In the genomic region with DNA sequence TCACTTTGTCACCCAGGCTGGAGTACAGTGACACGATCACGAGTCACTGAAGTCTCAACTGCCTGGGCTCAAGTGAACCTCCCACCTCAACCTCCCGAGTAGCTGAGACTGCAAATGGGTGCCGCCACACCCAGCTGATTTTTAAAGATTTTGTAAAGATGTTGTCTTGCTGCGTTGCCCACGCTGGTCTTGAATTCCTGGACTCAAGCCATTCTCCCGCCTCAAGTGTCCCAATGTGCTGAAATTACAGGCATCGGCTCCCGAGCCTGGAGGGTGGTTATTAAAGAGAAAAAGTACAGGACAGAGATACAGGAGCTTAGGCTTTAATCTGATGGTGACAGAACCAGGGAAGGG, we compare ENCODE assay signal across 15 cellular contexts. TPM values are rescaled to one million over a fixed set of nuclear protein-coding genes. Genes with fewer than 3 reads are reported as not detected.
A peak's percentile ranks its signal among the peaks of the same experiment; 100 is the strongest.
DNase-seq lines count a peak whose midpoint lies in the region; ATAC-seq and TF ChIP-seq lines count a peak whose summit lies in the region.
"Had no signal": no experiment of that assay in that cellular context is flagged by ENCODE, and none has a peak within 500 bp of the region (broad histone marks: within the 10 kb centered on the region; RNA-seq: fewer than 3 reads in every experiment).

No MANE protein-coding gene starts in this region.

- H3K4me1 Mint-ChIP-seq in activated CD8-positive, alpha-beta memory T cell treated with anti-CD3 and anti-CD28 coated beads, Interleukin-2, amount 10 ng/mL, durations not matched to agents 7 days and 5 days = peaks cover 27% of the 10 kb centered on the region
- peaks cover 40% of the 10 kb centered on the region for H3K4me1 Mint-ChIP-seq in activated CD4-positive, alpha-beta memory T cell treated with anti-CD3 and anti-CD28 coated beads, Interleukin-2, amount 10 ng/mL, durations not matched to agents 7 days and 5 days

- ATAC-seq in activated CD8-positive, alpha-beta memory T cell treated with anti-CD3 and anti-CD28 coated beads, Interleukin-2, amount 10 ng/mL, durations not matched to agents 7 days and 5 days = no peak
- peak; percentile 0 for ATAC-seq in foreskin keratinocyte
- ATAC-seq: gastrocnemius medialis, left colon had no signal

- peak; percentile 18 for DNase-seq in activated CD8-positive, alpha-beta memory T cell treated with anti-CD3 and anti-CD28 coated beads, Interleukin-2, amount 10 ng/mL, durations not matched to agents 7 days and 5 days
- no peak for DNase-seq in activated CD8-positive, alpha-beta memory T cell treated with anti-CD3 and anti-CD28 coated beads for 24 hours
- DNase-seq in activated CD4-positive, alpha-beta memory T cell treated with anti-CD3 and anti-CD28 coated beads, Interleukin-2, amount 10 ng/mL, durations not matched to agents 7 days and 5 days = no peak
- DNase-seq in foreskin keratinocyte (no peak), anterior cingulate cortex (lab: John Stamatoyannopoulos, UW) (no peak)
- DNase-seq in stimulated activated CD8-positive, alpha-beta memory T cell treated with anti-CD3 and anti-CD28 coated beads, Interleukin-4, amount 100 ng/mL, for 48 hours = peak; percentile 5
- DNase-seq in activated effector memory CD4-positive, alpha-beta T cell treated with anti-CD3 and anti-CD28 coated beads, Interleukin-2, amount 50 U/mL, for 16 hours = no peak
- no peak for DNase-seq in activated CD4-positive, CD25-positive, alpha-beta regulatory T cell (lab: John Stamatoyannopoulos, UW)
- DNase-seq: activated B cell treated with CpG ODN at 0.5 μM for 24 hours, gastrocnemius medialis, left colon, NCI-H146, NCI-H69, nucleus accumbens, SHP77 had no signal

- H3K9me3 Mint-ChIP-seq in activated CD8-positive, alpha-beta memory T cell treated with anti-CD3 and anti-CD28 coated beads, Interleukin-2, amount 10 ng/mL, durations not matched to agents 7 days and 5 days (ENCODE audit: low read depth) = peaks cover 7% of the 10 kb centered on the region
- peaks cover 7% of the 10 kb centered on the region for H3K9me3 Mint-ChIP-seq in activated CD4-positive, alpha-beta memory T cell treated with anti-CD3 and anti-CD28 coated beads, Interleukin-2, amount 10 ng/mL, durations not matched to agents 7 days and 5 days

- H3K27ac ChIP-seq in foreskin keratinocyte = peak overlapping the region; percentile 93

- H3K27me3 Mint-ChIP-seq in activated CD8-positive, alpha-beta memory T cell treated with anti-CD3 and anti-CD28 coated beads, Interleukin-2, amount 10 ng/mL, durations not matched to agents 7 days and 5 days = no peaks in the 10 kb centered on the region
- no peaks in the 10 kb centered on the region for H3K27me3 Mint-ChIP-seq in activated CD4-positive, alpha-beta memory T cell treated with anti-CD3 and anti-CD28 coated beads, Interleukin-2, amount 10 ng/mL, durations not matched to agents 7 days and 5 days
- H3K27me3 Mint-ChIP-seq: activated B cell treated with CpG ODN at 0.5 μM for 24 hours had no signal

- no peak for TF ChIP-seq CTCF in foreskin keratinocyte (conservative IDR thresholded peaks at IDR 0.05)

- POLR2A ChIA-PET in activated CD4-positive, alpha-beta memory T cell treated with anti-CD3 and anti-CD28 coated beads, Interleukin-2, amount 10 ng/mL, durations not matched to agents 7 days and 5 days (lab: Charles Lee) = no interaction called here

- no peaks in the 10 kb centered on the region for H3K27me3 ChIP-seq in foreskin keratinocyte
- H3K27me3 ChIP-seq: gastrocnemius medialis had no signal

- CTCF ChIA-PET in activated CD8-positive, alpha-beta memory T cell treated with anti-CD3 and anti-CD28 coated beads, Interleukin-2, amount 10 ng/mL, durations not matched to agents 7 days and 5 days (lab: Charles Lee) = interaction anchor here (1.2 kb wide), 1 partner anchor 126 kb away, joined by 3 read pairs; no protein-coding TSS in a partner anchor
- CTCF ChIA-PET in activated CD4-positive, alpha-beta memory T cell treated with anti-CD3 and anti-CD28 coated beads, Interleukin-2, amount 10 ng/mL, durations not matched to agents 7 days and 5 days (lab: Charles Lee) = no interaction called here

- H3K36me3 Mint-ChIP-seq in activated CD8-positive, alpha-beta memory T cell treated with anti-CD3 and anti-CD28 coated beads, Interleukin-2, amount 10 ng/mL, durations not matched to agents 7 days and 5 days = peaks cover 8% of the 10 kb centered on the region
- H3K36me3 Mint-ChIP-seq in activated CD4-positive, alpha-beta memory T cell treated with anti-CD3 and anti-CD28 coated beads, Interleukin-2, amount 10 ng/mL, durations not matched to agents 7 days and 5 days (ENCODE audit: low read depth) = peaks cover 13% of the 10 kb centered on the region

- H3K27ac Mint-ChIP-seq in activated CD8-positive, alpha-beta memory T cell treated with anti-CD3 and anti-CD28 coated beads, Interleukin-2, amount 10 ng/mL, durations not matched to agents 7 days and 5 days = no peak overlapping the region
- no peak overlapping the region for H3K27ac Mint-ChIP-seq in activated CD4-positive, alpha-beta memory T cell treated with anti-CD3 and anti-CD28 coated beads, Interleukin-2, amount 10 ng/mL, durations not matched to agents 7 days and 5 days
- H3K27ac Mint-ChIP-seq: activated B cell treated with CpG ODN at 0.5 μM for 24 hours had no signal

- no peak overlapping the region for H3K4me3 Mint-ChIP-seq in activated CD8-positive, alpha-beta memory T cell treated with anti-CD3 and anti-CD28 coated beads, Interleukin-2, amount 10 ng/mL, durations not matched to agents 7 days and 5 days
- peak overlapping the region; percentile 32 for H3K4me3 Mint-ChIP-seq in activated CD4-positive, alpha-beta memory T cell treated with anti-CD3 and anti-CD28 coated beads, Interleukin-2, amount 10 ng/mL, durations not matched to agents 7 days and 5 days

- H3K4me1 ChIP-seq in foreskin keratinocyte = peaks cover 5% of the 10 kb centered on the region

RNA-seq across cellular contexts. Expression of a gene that starts 55.1 kb away (rescaled TPM):
- total RNA-seq in activated CD8-positive, alpha-beta memory T cell treated with anti-CD3 and anti-CD28 coated beads, Interleukin-2, amount 10 ng/mL, durations not matched to agents 7 days and 5 days = 10 to 100 TPM; 27.8 to 41.9 TPM
- total RNA-seq in activated CD4-positive, alpha-beta memory T cell treated with anti-CD3 and anti-CD28 coated beads, Interleukin-2, amount 10 ng/mL, durations not matched to agents 7 days and 5 days = 10 to 100 TPM; 31.9 to 33.8 TPM
- total RNA-seq in foreskin keratinocyte = 2.6 and 3.9 TPM in 2 replicates
- 2.0 and 2.4 TPM in 2 replicates for polyA plus RNA-seq in foreskin keratinocyte

RNA-seq across cellular contexts. Expression of a gene that starts 56.8 kb away (rescaled TPM):
- 10 to 100 TPM; 21.7 to 25.6 TPM for total RNA-seq in activated CD8-positive, alpha-beta memory T cell treated with anti-CD3 and anti-CD28 coated beads, Interleukin-2, amount 10 ng/mL, durations not matched to agents 7 days and 5 days
- total RNA-seq in activated CD4-positive, alpha-beta memory T cell treated with anti-CD3 and anti-CD28 coated beads, Interleukin-2, amount 10 ng/mL, durations not matched to agents 7 days and 5 days = 10 to 100 TPM; 22.1 to 24.2 TPM
- total RNA-seq in foreskin keratinocyte = 31.7 and 33.5 TPM in 2 replicates
- 12.3 and 15.6 TPM in 2 replicates for polyA plus RNA-seq in foreskin keratinocyte

Comparison
In these comparisons a context has a peak if more than half of its experiments do, and no peak if none do; other contexts are left out.
1. DNase-seq: peak in activated CD8-positive, alpha-beta memory T cell treated with anti-CD3 and anti-CD28 coated beads, Interleukin-2, amount 10 ng/mL, durations not matched to agents 7 days and 5 days (single experiment) and stimulated activated CD8-positive, alpha-beta memory T cell treated with anti-CD3 and anti-CD28 coated beads, Interleukin-4, amount 100 ng/mL, for 48 hours (single experiment); none in activated CD8-positive, alpha-beta memory T cell treated with anti-CD3 and anti-CD28 coated beads for 24 hours (single experiment), activated CD4-positive, alpha-beta memory T cell treated with anti-CD3 and anti-CD28 coated beads, Interleukin-2, amount 10 ng/mL, durations not matched to agents 7 days and 5 days (single experiment), foreskin keratinocyte (0 of 2), activated effector memory CD4-positive, alpha-beta T cell treated with anti-CD3 and anti-CD28 coated beads, Interleukin-2, amount 50 U/mL, for 16 hours (single experiment), anterior cingulate cortex (0 of 58) and activated CD4-positive, CD25-positive, alpha-beta regulatory T cell (0 of 4).